Comparison of ENCODE assay signal across 25 cellular contexts in genomic region chr3:54733615-54734014, GRCh38.
"Had no signal": no experiment of that assay in that cellular context is flagged by ENCODE, and none has a peak within 500 bp of the region (broad histone marks: within the 10 kb centered on the region; RNA-seq: fewer than 3 reads in every experiment).

No MANE protein-coding gene starts in this region.

- H2AFZ ChIP-seq: parathyroid adenoma had no signal

- H3K27me3 ChIP-seq: right atrium auricular region, suprapubic skin, thyroid gland, vagina had no signal

- H3K9me3 ChIP-seq: lower lobe of right lung, suprapubic skin, thyroid gland, vagina had no signal

- H3K4me2 ChIP-seq: smooth muscle cell had no signal

- H3K36me3 ChIP-seq: lower lobe of right lung, right atrium auricular region, suprapubic skin, thyroid gland, vagina had no signal

- ATAC-seq: effector memory CD8-positive, alpha-beta T cell; left colon; left ventricle myocardium superior; lower lobe of right lung; naive thymus-derived CD8-positive, alpha-beta T cell; sciatic nerve; stimulated activated naive CD8-positive, alpha-beta T cell treated with anti-CD3 and anti-CD28 coated beads, Interleukin-15, amount 100 ng/mL, for 72 hours had no signal

- H3K4me3 ChIP-seq: lower lobe of right lung, right atrium auricular region, smooth muscle cell, suprapubic skin, thyroid gland, vagina had no signal

- H3K27ac ChIP-seq: lower lobe of right lung, parathyroid adenoma, right atrium auricular region, suprapubic skin, thyroid gland, vagina had no signal

- H3K9ac ChIP-seq: parathyroid adenoma had no signal

- H3K4me1 ChIP-seq: lower lobe of right lung, parathyroid adenoma, right atrium auricular region, thyroid gland had no signal

- DNase-seq: cortex of kidney; effector memory CD8-positive, alpha-beta T cell; erythroblast; hypothalamus; immature natural killer cell; islet precursor cell; kidney glomerular epithelial cell; left colon; left ventricle myocardium superior; lower lobe of right lung; naive thymus-derived CD8-positive, alpha-beta T cell; stimulated activated CD4-positive, alpha-beta T cell treated with anti-CD3 and anti-CD28 coated beads, Interleukin-12 subunit alpha, Interleukin-12 subunit beta, amount 100 ng/mL, for 4 hours; stimulated activated CD4-positive, alpha-beta T cell treated with anti-CD3 and anti-CD28 coated beads, Interleukin-1b, Interleukin-23, amount 100 ng/mL, for 48 hours; stimulated activated CD4-positive, alpha-beta T cell treated with anti-CD3 and anti-CD28 coated beads, Interleukin-4, amount 100 ng/mL, for 1 hour; stimulated activated CD8-positive, alpha-beta memory T cell treated with anti-CD3 and anti-CD28 coated beads, Interleukin-4, amount 100 ng/mL, for 48 hours; stimulated activated naive CD4-positive, alpha-beta T cell; stimulated activated naive CD8-positive, alpha-beta T cell treated with anti-CD3 and anti-CD28 coated beads, Interleukin-15, amount 100 ng/mL, for 72 hours; thyroid gland; trophoblast cell had no signal
